Comparison of ENCODE assay signal across 15 cellular contexts in the genomic region with DNA sequence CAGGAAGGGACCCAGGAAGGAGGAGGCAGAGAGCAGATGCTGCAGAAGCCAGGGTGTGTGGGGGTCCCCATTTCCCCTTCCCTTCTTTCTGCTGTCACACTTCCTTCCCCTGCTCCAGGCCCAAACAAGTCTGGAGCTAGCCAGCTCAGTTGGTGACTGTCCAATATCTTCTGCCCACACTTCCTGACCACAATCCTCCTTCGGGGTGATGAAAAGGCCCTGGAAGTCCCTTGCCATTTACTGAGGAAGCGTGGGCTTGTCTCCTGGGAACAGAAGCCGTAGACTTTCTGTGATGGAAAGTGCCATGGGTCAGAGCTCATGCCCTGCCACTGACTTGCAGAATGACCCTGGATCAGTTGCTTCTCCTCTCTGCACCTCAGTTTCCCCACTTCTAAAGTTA. TPM values are rescaled to one million over a fixed set of nuclear protein-coding genes. Genes with fewer than 3 reads are reported as not detected.
DNase-seq lines count a peak whose midpoint lies in the region; ATAC-seq and TF ChIP-seq lines count a peak whose summit lies in the region.
"Had no signal": no experiment of that assay in that cellular context is flagged by ENCODE, and none has a peak within 500 bp of the region (broad histone marks: within the 10 kb centered on the region; RNA-seq: fewer than 3 reads in every experiment).

No MANE protein-coding gene starts in this region.

- peaks cover 15% of the 10 kb centered on the region for H3K27me3 Mint-ChIP-seq in activated CD4-positive, alpha-beta memory T cell treated with anti-CD3 and anti-CD28 coated beads for 36 hours

- 27 to 42% (median 34%) methylated on average over 3 of the region's 3 CpGs for WGBS in spleen, 5 donors
- whole genome bisulfite sequencing in sigmoid colon, 2 donors = 58 to 78% methylated on average over 3 of the region's 3 CpGs

- peak; percentile 66 for DNase-seq in GM04503 (ENCODE audit: low read depth)
- peak; percentile 56 for DNase-seq in UCSD-AML1 (lab: John Stamatoyannopoulos, UW; ENCODE audit: unreplicated experiment)
- peak; percentile 56 to 68 for DNase-seq in foreskin fibroblast
- no peak for DNase-seq in spleen
- DNase-seq in activated CD4-positive, alpha-beta memory T cell treated with anti-CD3 and anti-CD28 coated beads for 36 hours = no peak
- no peak for DNase-seq in sigmoid colon
- DNase-seq: activated naive CD4-positive, alpha-beta T cell treated with Interleukin-2 at 50 U/mL for 16 hours; NCI-H1694 treated with DMSO at 0.1 percent for 48 hours; NCI-H748 treated with DMSO at 0.1 percent for 48 hours; psoas muscle; SIG-M5; stimulated activated naive CD8-positive, alpha-beta T cell treated with anti-CD3 and anti-CD28 coated beads, Interleukin-15, amount 100 ng/mL, for 72 hours had no signal

- no peak overlapping the region for H3K27ac Mint-ChIP-seq in activated CD4-positive, alpha-beta memory T cell treated with anti-CD3 and anti-CD28 coated beads for 36 hours
- H3K27ac Mint-ChIP-seq: stimulated activated naive CD8-positive, alpha-beta T cell treated with anti-CD3 and anti-CD28 coated beads, Interleukin-15, amount 100 ng/mL, for 72 hours had no signal

- TF ChIP-seq CTCF in foreskin fibroblast (IDR thresholded peaks at IDR 0.05; ENCODE audit: low read depth, low read length) (no peak), spleen (IDR thresholded peaks at IDR 0.05 in 8 of 11, conservative IDR thresholded peaks at IDR 0.05 in 3 of 11) (no peak), sigmoid colon (IDR thresholded peaks at IDR 0.05) (no peak)

- peaks cover 19% of the 10 kb centered on the region for H3K9me3 Mint-ChIP-seq in activated CD4-positive, alpha-beta memory T cell treated with anti-CD3 and anti-CD28 coated beads for 36 hours

- H3K36me3 ChIP-seq in spleen (no peaks in the 10 kb centered on the region), sigmoid colon (no peaks in the 10 kb centered on the region)

- no peak overlapping the region for H3K4me3 Mint-ChIP-seq in activated CD4-positive, alpha-beta memory T cell treated with anti-CD3 and anti-CD28 coated beads for 36 hours
- H3K4me3 Mint-ChIP-seq: stimulated activated naive CD8-positive, alpha-beta T cell treated with anti-CD3 and anti-CD28 coated beads, Interleukin-15, amount 100 ng/mL, for 72 hours had no signal

- TF ChIP-seq EP300 in sigmoid colon (IDR thresholded peaks at IDR 0.05) = no peak

- CTCF ChIA-PET in activated CD4-positive, alpha-beta memory T cell treated with anti-CD3 and anti-CD28 coated beads for 36 hours (lab: Charles Lee) = no interaction called here

- intact Hi-C loops in spleen (cut with DNase I; ENCODE audit: low total_unique reads) = no loop called here
- intact Hi-C loops in activated CD4-positive, alpha-beta memory T cell treated with anti-CD3 and anti-CD28 coated beads for 36 hours (cut with micrococcal nuclease) = no loop called here
- intact Hi-C loops in sigmoid colon (cut with DNase I) = no loop called here

- ATAC-seq in HG03457 (IDR thresholded peaks at IDR 0.05; ENCODE audit: unreplicated experiment) = no peak
- ATAC-seq in HG03469 (IDR thresholded peaks at IDR 0.05; ENCODE audit: unreplicated experiment) = no peak
- ATAC-seq: K562; psoas muscle; stimulated activated naive CD8-positive, alpha-beta T cell treated with anti-CD3 and anti-CD28 coated beads, Interleukin-15, amount 100 ng/mL, for 72 hours had no signal

- H3K4me3 ChIP-seq in foreskin fibroblast (ENCODE audit: low read depth in 1 of 2, low read length in 2 of 2) (no peak overlapping the region), spleen (no peak overlapping the region), sigmoid colon (no peak overlapping the region)
- H3K4me3 ChIP-seq: K562, psoas muscle had no signal

- no peaks in the 10 kb centered on the region for H3K4me1 Mint-ChIP-seq in activated CD4-positive, alpha-beta memory T cell treated with anti-CD3 and anti-CD28 coated beads for 36 hours (ENCODE audit: low read depth)
- H3K4me1 Mint-ChIP-seq: stimulated activated naive CD8-positive, alpha-beta T cell treated with anti-CD3 and anti-CD28 coated beads, Interleukin-15, amount 100 ng/mL, for 72 hours had no signal

- H3K27me3 ChIP-seq in spleen (replicated peaks in 1 of 7) (peaks cover 0 to 15% (median 0%) of the 10 kb centered on the region in 7 donors), sigmoid colon (no peaks in the 10 kb centered on the region)

- TF ChIP-seq POLR2A in spleen (IDR thresholded peaks at IDR 0.05) = no peak
- no peak for TF ChIP-seq POLR2A in sigmoid colon (IDR thresholded peaks at IDR 0.05)

- H3K9me3 ChIP-seq in spleen = peaks cover 0 to 21% (median 10%) of the 10 kb centered on the region in 8 donors
- H3K9me3 ChIP-seq in sigmoid colon = no peaks in the 10 kb centered on the region
- H3K9me3 ChIP-seq: psoas muscle had no signal

- POLR2A ChIA-PET in activated CD4-positive, alpha-beta memory T cell treated with anti-CD3 and anti-CD28 coated beads for 36 hours (lab: Charles Lee) = no interaction called here

- H3K4me1 ChIP-seq in spleen (peaks cover 0 to 11% (median 0%) of the 10 kb centered on the region in 6 donors), sigmoid colon (peaks cover 0 to 7% (median 0%) of the 10 kb centered on the region in 4 donors)

- H3K36me3 Mint-ChIP-seq in activated CD4-positive, alpha-beta memory T cell treated with anti-CD3 and anti-CD28 coated beads for 36 hours = peaks cover 2% of the 10 kb centered on the region

- H3K27ac ChIP-seq in spleen (peak overlapping the region in 6 of 8 donors; percentile 7 to 57 (median 32)), sigmoid colon (no peak overlapping the region)
- H3K27ac ChIP-seq: psoas muscle had no signal

RNA-seq across cellular contexts. Expression of a gene that starts 39.0 kb away (rescaled TPM):
- total RNA-seq in spleen (10 to 100 TPM; 31.1 to 64.8 (median 49.4) TPM), sigmoid colon (10 to 100 TPM; 46.7 to 78.1 (median 61.1) TPM)
- polyA plus RNA-seq in spleen (10 to 100 TPM; 46.4 to 63.8 (median 62.4) TPM), sigmoid colon (10 to 100 TPM; 50.8 to 88.9 (median 56.9) TPM)
- 10 to 100 TPM; 30.1 to 33.1 TPM for total RNA-seq in activated CD4-positive, alpha-beta memory T cell treated with anti-CD3 and anti-CD28 coated beads for 36 hours

RNA-seq across cellular contexts. Expression of a gene that starts 39.1 kb away (rescaled TPM):
- 10 to 100 TPM; 27.0 to 37.0 (median 29.7) TPM for total RNA-seq in spleen
- polyA plus RNA-seq in spleen = 10 to 100 TPM; 13.4 to 16.5 (median 15.2) TPM
- 10 to 100 TPM; 22.4 to 23.7 TPM for total RNA-seq in activated CD4-positive, alpha-beta memory T cell treated with anti-CD3 and anti-CD28 coated beads for 36 hours
- total RNA-seq in sigmoid colon = 10 to 100 TPM; 22.5 to 33.5 (median 25.6) TPM
- 10 to 100 TPM; 16.6 to 18.6 (median 17.8) TPM for polyA plus RNA-seq in sigmoid colon

Comparison
In these comparisons a context has a peak if more than half of its experiments do, and no peak if none do; other contexts are left out.
1. DNase-seq: peak in GM04503 (single experiment), UCSD-AML1 (single experiment) and foreskin fibroblast (2 of 2); none in spleen (single experiment), activated CD4-positive, alpha-beta memory T cell treated with anti-CD3 and anti-CD28 coated beads for 36 hours (single experiment) and sigmoid colon (single experiment).
2. H3K27ac ChIP-seq: peak in spleen (6 of 8); none in sigmoid colon (0 of 4).